ENCODE assay signal across 9 cellular contexts in genomic region chr4:107863850-107864371, GRCh38. TPM values are rescaled to one million over a fixed set of nuclear protein-coding genes. Genes with fewer than 3 reads are reported as not detected.
DNase-seq lines count a peak whose midpoint lies in the region; ATAC-seq and TF ChIP-seq lines count a peak whose summit lies in the region.
"Had no signal": no experiment of that assay in that cellular context is flagged by ENCODE, and none has a peak within 500 bp of the region (broad histone marks: within the 10 kb centered on the region; RNA-seq: fewer than 3 reads in every experiment).

No MANE protein-coding gene starts in this region.

- H3K4me3 Mint-ChIP-seq in T-helper 2 cell treated with Interferon-gamma antibody and Interleukin-4, amounts not matched to agents 5 μg/mL and 100 μg/mL, for 36 hours, result no peak overlapping the region
- H3K4me3 Mint-ChIP-seq: activated T-helper 1 cell treated with anti-CD3 and anti-CD28 coated beads, Interleukin-12 subunit alpha, Interleukin-12 subunit beta, Interleukin-2, Interleukin-4 antibody, amounts not matched to agents 30 ng/mL and 10 ng/mL and 1 ng/mL, durations not matched to agents 14 hours and 24 hours and 36 hours had no signal

- H3K23ac ChIP-seq in mesendoderm (ENCODE audit: low read length), result no peak overlapping the region

- no peaks in the 10 kb centered on the region for H3K79me1 ChIP-seq in mesendoderm (ENCODE audit: low read length)

- no peaks in the 10 kb centered on the region for H3K36me3 ChIP-seq in BE2C
- H3K36me3 ChIP-seq in mesendoderm (ENCODE audit: control insufficient read depth, insufficient read depth, low read length), result no peaks in the 10 kb centered on the region

- no peak overlapping the region for H2BK15ac ChIP-seq in mesendoderm (replicated peaks; ENCODE audit: low read depth)

- H3K4me2 ChIP-seq in mesendoderm (ENCODE audit: low read length), result no peak overlapping the region

- no CpG with 5 or more reads among the region's 2 CpGs for WGBS in mesendoderm (ENCODE audit: extremely low coverage, insufficient coverage, low lambda C conversion rate)

- H3K4me1 Mint-ChIP-seq in T-helper 2 cell treated with Interferon-gamma antibody and Interleukin-4, amounts not matched to agents 5 μg/mL and 100 μg/mL, for 36 hours (ENCODE audit: low read depth), result no peaks in the 10 kb centered on the region

- H3K79me2 ChIP-seq in mesendoderm (ENCODE audit: control insufficient read depth, insufficient read depth, low read length), result no peaks in the 10 kb centered on the region

- H3K9me3 ChIP-seq in BE2C, result no peaks in the 10 kb centered on the region

- no peak overlapping the region for H3K56ac ChIP-seq in mesendoderm (ENCODE audit: low read length)

- H3K9me3 Mint-ChIP-seq in T-helper 2 cell treated with Interferon-gamma antibody and Interleukin-4, amounts not matched to agents 5 μg/mL and 100 μg/mL, for 36 hours, result no peaks in the 10 kb centered on the region
- H3K9me3 Mint-ChIP-seq: activated T-helper 1 cell treated with anti-CD3 and anti-CD28 coated beads, Interleukin-12 subunit alpha, Interleukin-12 subunit beta, Interleukin-2, Interleukin-4 antibody, amounts not matched to agents 30 ng/mL and 10 ng/mL and 1 ng/mL, durations not matched to agents 14 hours and 24 hours and 36 hours had no signal

- no peak overlapping the region for H2BK5ac ChIP-seq in mesendoderm (ENCODE audit: low read length)

- H3K27ac ChIP-seq in mesendoderm (ENCODE audit: low read depth, low read length) (no peak overlapping the region), coronary artery (no peak overlapping the region)

- H3K4me1 ChIP-seq in BE2C (no peaks in the 10 kb centered on the region), mesendoderm (ENCODE audit: control insufficient read depth, low read depth, low read length) (no peaks in the 10 kb centered on the region)

- no peak overlapping the region for H4K5ac ChIP-seq in mesendoderm (ENCODE audit: low read length)

- no peak overlapping the region for H2BK120ac ChIP-seq in mesendoderm (ENCODE audit: low read depth, low read length)

- H3K4me3 ChIP-seq in BE2C (ENCODE audit: low read depth, low read length) (no peak overlapping the region), mesendoderm (ENCODE audit: low read length) (no peak overlapping the region), coronary artery (no peak overlapping the region)

- peaks cover 35% of the 10 kb centered on the region for H3K27me3 ChIP-seq in BE2C
- H3K27me3 ChIP-seq in mesendoderm (ENCODE audit: insufficient read depth, low read length, poor library complexity), result no peaks in the 10 kb centered on the region

- H3K9ac ChIP-seq in mesendoderm (ENCODE audit: low read length), result no peak overlapping the region

- H3K4ac ChIP-seq in mesendoderm (ENCODE audit: low read depth, low read length), result no peak overlapping the region

- TF ChIP-seq CTCF in BE2C (IDR thresholded peaks at IDR 0.05; ENCODE audit: low read depth, low read length) (no peak), coronary artery (IDR thresholded peaks at IDR 0.05) (no peak)

- no peak overlapping the region for H3K18ac ChIP-seq in mesendoderm (ENCODE audit: low read length)

- no peak overlapping the region for H4K8ac ChIP-seq in mesendoderm (ENCODE audit: low read depth, low read length)

- H3K36me3 Mint-ChIP-seq in T-helper 2 cell treated with Interferon-gamma antibody and Interleukin-4, amounts not matched to agents 5 μg/mL and 100 μg/mL, for 36 hours (ENCODE audit: low read depth), result no peaks in the 10 kb centered on the region

- H3K27me3 Mint-ChIP-seq in T-helper 2 cell treated with Interferon-gamma antibody and Interleukin-4, amounts not matched to agents 5 μg/mL and 100 μg/mL, for 36 hours (ENCODE audit: low read depth), result peaks cover 4% of the 10 kb centered on the region

- peak; percentile 20 for DNase-seq in BE2C
- DNase-seq in cerebellar cortex (ENCODE audit: low spot score), result peak; percentile 5
- DNase-seq in mesendoderm, result peak; percentile 1
- DNase-seq in coronary artery (ENCODE audit: low spot score), result no peak
- no peak for DNase-seq in T-helper 2 cell treated with Interferon-gamma antibody and Interleukin-4, amounts not matched to agents 5 μg/mL and 100 μg/mL, for 36 hours (ENCODE audit: low spot score)
- no peak for DNase-seq in NCI-H1105 treated with DMSO at 0.1 percent for 48 hours (lab: John Stamatoyannopoulos, UW)
- no peak for DNase-seq in Ammon's horn (ENCODE audit: low spot score)

- H3K27ac Mint-ChIP-seq in T-helper 2 cell treated with Interferon-gamma antibody and Interleukin-4, amounts not matched to agents 5 μg/mL and 100 μg/mL, for 36 hours, result no peak overlapping the region
- H3K27ac Mint-ChIP-seq: activated T-helper 1 cell treated with anti-CD3 and anti-CD28 coated beads, Interleukin-12 subunit alpha, Interleukin-12 subunit beta, Interleukin-2, Interleukin-4 antibody, amounts not matched to agents 30 ng/mL and 10 ng/mL and 1 ng/mL, durations not matched to agents 14 hours and 24 hours and 36 hours had no signal

- no peak overlapping the region for H2AK5ac ChIP-seq in mesendoderm (ENCODE audit: low read length)

- peak; percentile 49 for ATAC-seq in HG02798 (IDR thresholded peaks at IDR 0.05; ENCODE audit: poor library complexity, unreplicated experiment)

RNA-seq across cellular contexts. Expression of gene SGMS2, which starts 39.2 kb away (rescaled TPM):
- polyA plus RNA-seq in BE2C (2012; ENCODE audit: insufficient read depth, insufficient read length, low read depth), result not detected
- 0.28 TPM for polyA plus RNA-seq in mesendoderm (2013, experiment 1 of 2)
- polyA plus RNA-seq in mesendoderm (2013, experiment 2 of 2), result 0.24 TPM

Comparison
In these comparisons a context has a peak if more than half of its experiments do, and no peak if none do; other contexts are left out.
1. DNase-seq: peak in BE2C (single experiment), cerebellar cortex (single experiment) and mesendoderm (single experiment); none in coronary artery (single experiment), T-helper 2 cell treated with Interferon-gamma antibody and Interleukin-4, amounts not matched to agents 5 μg/mL and 100 μg/mL, for 36 hours (single experiment), NCI-H1105 treated with DMSO at 0.1 percent for 48 hours (single experiment) and Ammon's horn (single experiment).